Comparison of ENCODE assay signal across 18 cellular contexts in the genomic region with DNA sequence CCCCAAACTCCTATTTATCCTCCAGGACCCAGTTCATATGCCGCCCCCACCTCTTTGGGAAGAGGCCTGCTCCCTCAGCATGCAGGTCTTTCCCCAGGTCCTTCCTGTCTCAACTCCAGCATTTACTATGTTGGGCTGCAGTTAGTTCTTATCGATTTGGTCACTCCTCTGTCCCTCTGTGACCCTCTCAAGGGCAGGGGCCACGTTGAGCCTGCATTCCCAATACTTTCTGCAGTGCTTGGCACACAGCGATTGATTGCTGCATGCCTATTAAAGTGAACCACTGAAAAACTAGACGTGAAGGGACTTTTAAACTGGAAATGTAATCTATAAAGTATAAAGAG.
DNase-seq lines count a peak whose midpoint lies in the region; ATAC-seq, FAIRE-seq and TF ChIP-seq lines count a peak whose summit lies in the region.
"Had no signal": no experiment of that assay in that cellular context is flagged by ENCODE, and none has a peak within 500 bp of the region (broad histone marks: within the 10 kb centered on the region; RNA-seq: fewer than 3 reads in every experiment).

No MANE protein-coding gene starts in this region.

- H3K4me1 ChIP-seq in CD8-positive, alpha-beta memory T cell (ENCODE audit: insufficient read depth, low read length): peaks cover 48% of the 10 kb centered on the region
- H3K4me1 ChIP-seq in H1 (replicated peaks in 1 of 4; ENCODE audit: control insufficient read depth in 3 of 4, insufficient read depth in 4 of 4, low read length in 3 of 4): peaks cover under 1 to 19% (median 6%) of the 10 kb centered on the region in 4 experiments; a peak in 5 of 7 replicates
- peaks cover 4 to 5% of the 10 kb centered on the region in 2 donors for H3K4me1 ChIP-seq in neuronal stem cell (ENCODE audit: control insufficient read depth in 2 of 2, insufficient read depth in 1 of 2, low read depth in 1 of 2, low read length in 2 of 2)

- no peak overlapping the region for H3K9ac ChIP-seq in H1 (replicated peaks in 1 of 4; ENCODE audit: extremely low read depth in 1 of 4, low read depth in 3 of 4, low read length in 3 of 4)
- no peak overlapping the region for H3K9ac ChIP-seq in neuronal stem cell (ENCODE audit: low read depth, low read length, poor library complexity)
- H3K9ac ChIP-seq: KMS-11 had no signal

- no peak overlapping the region for H2BK120ac ChIP-seq in H1 (replicated peaks; ENCODE audit: low read depth, low read length)
- H2BK120ac ChIP-seq in neuronal stem cell (ENCODE audit: low read depth, low read length): no peak overlapping the region

- CTCF ChIA-PET in CD8-positive, alpha-beta memory T cell (lab: Charles Lee): interaction anchor here (1.3 kb wide), 1 partner anchor 11 kb away, joined by 3 read pairs; no protein-coding TSS in a partner anchor
- CTCF ChIA-PET in H1 (lab: Charles Lee; ENCODE audit: partially characterized antibody): interaction anchor here (3.8 kb wide), 1 partner anchor 13 kb away, joined by 25 read pairs; no protein-coding TSS in a partner anchor

- WGBS in H1 (ENCODE audit: extremely low coverage in 1 of 2, insufficient coverage in 1 of 2, insufficient read length in 1 of 2, insufficient replicate concordance in 2 of 2, low coverage in 1 of 2, low lambda C conversion rate in 2 of 2, missing lambda C conversion rate in 1 of 2), 2 experiments: 83% methylated on average over 5 of the region's 5 CpGs; no CpG with 5 or more reads in 1 of the 2 experiments
- WGBS in neuronal stem cell (ENCODE audit: extremely low coverage in 2 of 2, insufficient read length in 2 of 2, insufficient replicate concordance in 1 of 2), 2 donors: no CpG with 5 or more reads among the region's 5 CpGs

- ATAC-seq in T-helper 17 cell: no peak
- ATAC-seq: gastrocnemius medialis, left colon had no signal

- H2BK12ac ChIP-seq in H1 (ENCODE audit: low read depth, low read length) (peak overlapping the region; percentile 70; the same call in 1 of the 2 replicates), neuronal stem cell (ENCODE audit: low read length) (no peak overlapping the region)

- no peak overlapping the region for H4K8ac ChIP-seq in H1 (ENCODE audit: extremely low read depth, insufficient read depth, low read length)
- H4K8ac ChIP-seq in neuronal stem cell (ENCODE audit: low read depth, low read length): no peak overlapping the region

- H2BK15ac ChIP-seq in H1 (ENCODE audit: low read length): no peak overlapping the region
- H2BK15ac ChIP-seq in neuronal stem cell (ENCODE audit: low read length): no peak overlapping the region

- peak overlapping the region; percentile 56; the same call in 1 of the 2 replicates for H2BK20ac ChIP-seq in H1 (ENCODE audit: low read length)

- 0 out of 2 replicates have a peak overlapping the region, but pooled peaks have one; percentile 1 for H2BK5ac ChIP-seq in H1 (ENCODE audit: low read depth, low read length)
- peak overlapping the region; percentile 35 for H2BK5ac ChIP-seq in neuronal stem cell (ENCODE audit: low read length)

- peaks cover 0 to 2% of the 10 kb centered on the region in 2 donors for H3K27me3 Mint-ChIP-seq in CD8-positive, alpha-beta memory T cell
- no peaks in the 10 kb centered on the region for H3K27me3 Mint-ChIP-seq in T-helper 17 cell

- H3K23ac ChIP-seq in H1 (ENCODE audit: insufficient read length) (no peak overlapping the region), neuronal stem cell (ENCODE audit: low read depth, low read length, poor library complexity) (no peak overlapping the region)

- H2AK5ac ChIP-seq in H1 (ENCODE audit: low read depth, low read length) (no peak overlapping the region), neuronal stem cell (ENCODE audit: low read depth, low read length) (no peak overlapping the region)

- H3K4me1 Mint-ChIP-seq in CD8-positive, alpha-beta memory T cell: peaks cover 60 to 88% (median 61%) of the 10 kb centered on the region in 3 donors
- H3K4me1 Mint-ChIP-seq in T-helper 17 cell: peaks cover 65% of the 10 kb centered on the region

- H3K27ac ChIP-seq in CD8-positive, alpha-beta memory T cell (ENCODE audit: low read depth, low read length): no peak overlapping the region
- H3K27ac ChIP-seq in H1 (ENCODE audit: low read depth, low read length) (no peak overlapping the region), neuronal stem cell (replicated peaks; ENCODE audit: low read length) (no peak overlapping the region)
- H3K27ac ChIP-seq: gastrocnemius medialis, KMS-11, ovary had no signal

- no peak for TF ChIP-seq RAD21 in H1 (IDR thresholded peaks at IDR 0.05 in 1 of 2, conservative IDR thresholded peaks at IDR 0.05 in 1 of 2; ENCODE audit: low read depth in 2 of 2, low read length in 2 of 2)

- no peak overlapping the region for H3K4me3 ChIP-seq in CD8-positive, alpha-beta memory T cell (ENCODE audit: low read length)
- H3K4me3 ChIP-seq in H1 (ENCODE audit: extremely low read depth in 1 of 4, insufficient read depth in 2 of 4, low read depth in 3 of 4, low read length in 4 of 4): no peak overlapping the region
- H3K4me3 ChIP-seq in neuronal stem cell (ENCODE audit: low read length in 2 of 2): no peak overlapping the region
- H3K4me3 ChIP-seq: gastrocnemius medialis, mucosa of descending colon, ovary had no signal

- H4K5ac ChIP-seq in H1 (ENCODE audit: insufficient read length, low read depth, low read length): no peak overlapping the region

- no peaks in the 10 kb centered on the region for H3K9me3 ChIP-seq in CD8-positive, alpha-beta memory T cell (ENCODE audit: low read length)
- no peaks in the 10 kb centered on the region for H3K9me3 ChIP-seq in T-helper 17 cell (ENCODE audit: control insufficient read depth, low read length, poor library complexity, severe bottlenecking)
- no peaks in the 10 kb centered on the region for H3K9me3 ChIP-seq in H1 (ENCODE audit: insufficient read depth in 2 of 2, low read depth in 1 of 2, low read length in 1 of 2)
- no peaks in the 10 kb centered on the region for H3K9me3 ChIP-seq in neuronal stem cell (replicated peaks in 1 of 2; ENCODE audit: control insufficient read depth in 2 of 2, insufficient read depth in 1 of 2, low read depth in 1 of 2, low read length in 2 of 2)
- H3K9me3 ChIP-seq: gastrocnemius medialis, mucosa of descending colon, ovary had no signal

- no peaks in the 10 kb centered on the region for H3K27me3 ChIP-seq in CD8-positive, alpha-beta memory T cell (ENCODE audit: insufficient read depth, low read length, poor library complexity, severe bottlenecking)
- H3K27me3 ChIP-seq in H1 (replicated peaks in 1 of 4; ENCODE audit: control insufficient read depth in 3 of 4, extremely low read depth in 1 of 4, insufficient read depth in 3 of 4, low read length in 3 of 4) (no peaks in the 10 kb centered on the region), neuronal stem cell (ENCODE audit: control insufficient read depth in 3 of 3, insufficient read depth in 3 of 3, low read depth in 1 of 3, low read length in 3 of 3) (peaks cover 0 to 9% (median 0%) of the 10 kb centered on the region in 3 experiments)
- H3K27me3 ChIP-seq: brain microvascular endothelial cell, gastrocnemius medialis, ovary had no signal

- H3K18ac ChIP-seq in H1 (ENCODE audit: extremely low read depth, low read length) (no peak overlapping the region), neuronal stem cell (ENCODE audit: low read length) (no peak overlapping the region)

- no peak for FAIRE-seq in H1 (lab: Jason Lieb, UNC)
- FAIRE-seq in frontal cortex (lab: Jason Lieb, UNC): no peak

- no peak overlapping the region for H3K56ac ChIP-seq in H1 (replicated peaks; ENCODE audit: insufficient read length, low read depth, low read length)

- H3K14ac ChIP-seq in H1 (ENCODE audit: insufficient read length) (no peak overlapping the region), neuronal stem cell (ENCODE audit: low read length) (no peak overlapping the region)

- no peaks in the 10 kb centered on the region for H3K36me3 ChIP-seq in CD8-positive, alpha-beta memory T cell (ENCODE audit: insufficient read depth, low read length)
- H3K36me3 ChIP-seq in H1 (ENCODE audit: control insufficient read depth in 2 of 4, insufficient read depth in 4 of 4, low read length in 3 of 4): no peaks in the 10 kb centered on the region
- H3K36me3 ChIP-seq in neuronal stem cell (replicated peaks in 1 of 2; ENCODE audit: control insufficient read depth in 2 of 2, insufficient read depth in 2 of 2, low read length in 2 of 2): no peaks in the 10 kb centered on the region
- H3K36me3 ChIP-seq: brain microvascular endothelial cell, gastrocnemius medialis, ovary had no signal

- POLR2A ChIA-PET in CD8-positive, alpha-beta memory T cell (lab: Charles Lee): no interaction called here
- POLR2A ChIA-PET in H1 (lab: Charles Lee; ENCODE audit: partially characterized antibody): no interaction called here

- TF ChIP-seq CTCF in H1 (IDR thresholded peaks at IDR 0.05; ENCODE audit: control extremely low read depth in 1 of 3, insufficient read depth in 1 of 3, low read depth in 1 of 3, low read length in 3 of 3): no peak

- H3K79me2 ChIP-seq in H1 (ENCODE audit: control insufficient read depth in 1 of 2, insufficient read depth in 2 of 2, low read length in 2 of 2): no peaks in the 10 kb centered on the region

- H4K20me1 ChIP-seq in H1 (replicated peaks in 1 of 2; ENCODE audit: control insufficient read depth in 1 of 2, insufficient read depth in 2 of 2, low read length in 2 of 2): no peaks in the 10 kb centered on the region

- TF ChIP-seq POLR2A in H1 (IDR thresholded peaks at IDR 0.05; ENCODE audit: control extremely low read depth in 1 of 2, low read depth in 2 of 2, low read length in 2 of 2): no peak

- no peaks in the 10 kb centered on the region for H3K36me3 Mint-ChIP-seq in CD8-positive, alpha-beta memory T cell
- peaks cover 2% of the 10 kb centered on the region for H3K36me3 Mint-ChIP-seq in T-helper 17 cell (ENCODE audit: low read depth)

- H3K79me1 ChIP-seq in H1 (ENCODE audit: low read depth, low read length) (no peaks in the 10 kb centered on the region), neuronal stem cell (ENCODE audit: low read depth, low read length) (no peaks in the 10 kb centered on the region)

- no peak for DNase-seq in CD8-positive, alpha-beta memory T cell
- no peak for DNase-seq in T-helper 17 cell
- no peak for DNase-seq in H1 (ENCODE audit: low read depth in 1 of 2, low spot score in 2 of 2)
- DNase-seq in neuronal stem cell (ENCODE audit: low spot score): no peak
- DNase-seq in frontal cortex (ENCODE audit: low spot score in 2 of 2): no peak
- no peak for DNase-seq in NAMALWA (ENCODE audit: low spot score)
- DNase-seq in NCI-H524 treated with DMSO at 0.1 percent for 48 hours (lab: John Stamatoyannopoulos, UW): no peak
- DNase-seq: brain microvascular endothelial cell; cortex of kidney; gastrocnemius medialis; left colon; mucosa of descending colon; NCI-H1048; NCI-H510A treated with DMSO at 0.1 percent for 48 hours; ovary; stimulated activated CD4-positive, alpha-beta T cell treated with anti-CD3 and anti-CD28 coated beads, Interleukin-2, amount 100 ng/mL, for 48 hours; SW 1271 had no signal

- TF ChIP-seq EP300 in H1 (IDR thresholded peaks at IDR 0.05; ENCODE audit: borderline replicate concordance in 1 of 2, low read depth in 2 of 2, low read length in 2 of 2): no peak

- H3K4ac ChIP-seq in H1 (replicated peaks; ENCODE audit: insufficient read length, low read depth, low read length) (no peak overlapping the region), neuronal stem cell (ENCODE audit: low read length) (no peak overlapping the region)

- peak overlapping the region; percentile 20 for H4K91ac ChIP-seq in H1 (replicated peaks; ENCODE audit: insufficient read length, low read length)
- no peak overlapping the region for H4K91ac ChIP-seq in neuronal stem cell (ENCODE audit: low read depth, low read length, poor library complexity)

- H3K27ac Mint-ChIP-seq in CD8-positive, alpha-beta memory T cell: peak overlapping the region; percentile 79 to 93 (median 92)
- H3K27ac Mint-ChIP-seq in T-helper 17 cell: peak overlapping the region; percentile 100

- no peaks in the 10 kb centered on the region for H3K23me2 ChIP-seq in H1 (ENCODE audit: low read depth, low read length)

- H3K9me3 Mint-ChIP-seq in CD8-positive, alpha-beta memory T cell: peaks cover 0 to under 1% (median 0%) of the 10 kb centered on the region in 5 donors

- peak overlapping the region in 4 of 7 donors; percentile 45 to 64 (median 57) for H3K4me3 Mint-ChIP-seq in CD8-positive, alpha-beta memory T cell
- peak overlapping the region; percentile 80 for H3K4me3 Mint-ChIP-seq in T-helper 17 cell

- no peak overlapping the region for H3K4me2 ChIP-seq in H1 (ENCODE audit: insufficient read depth in 1 of 2, low read depth in 2 of 2, low read length in 2 of 2)
- H3K4me2 ChIP-seq in neuronal stem cell (ENCODE audit: insufficient read depth, low read length, poor library complexity, severe bottlenecking): no peak overlapping the region
- H3K4me2 ChIP-seq: KMS-11 had no signal

- H2AFZ ChIP-seq in H1 (ENCODE audit: low read length) (0 out of 2 replicates have a peak overlapping the region, but pooled peaks have one; percentile 5), neuronal stem cell (ENCODE audit: low read length) (no peak overlapping the region)
